In genomic region chr1:224432141-224432540, GRCh38 we compare ENCODE assay signal across 8 cellular contexts. TPM values are rescaled to one million over a fixed set of nuclear protein-coding genes. Genes with fewer than 3 reads are reported as not detected.
A peak's percentile ranks its signal among the peaks of the same experiment; 100 is the strongest.
DNase-seq lines count a peak whose midpoint lies in the region; ATAC-seq lines count a peak whose summit lies in the region.

No MANE protein-coding gene starts in this region.

- H3K36me3 Mint-ChIP-seq in naive thymus-derived CD4-positive, alpha-beta T cell = peaks cover 0 to 24% (median 3%) of the 10 kb centered on the region in 5 donors

- H3K4me1 Mint-ChIP-seq in naive thymus-derived CD4-positive, alpha-beta T cell = peaks cover 45 to 80% (median 61%) of the 10 kb centered on the region in 7 donors

- H4K20me1 ChIP-seq in BLaER1 treated with 17β-estradiol and CSF1 and Interleukin-3, amounts not matched to agents 10 nM and 100 nM = peaks cover 13 to 65% (median 55%) of the 10 kb centered on the region in 11 experiments

- peak; percentile 51 for DNase-seq in LHCN-M2 (ENCODE audit: low read depth)
- DNase-seq in naive thymus-derived CD4-positive, alpha-beta T cell = no peak
- no peak for DNase-seq in H4 (ENCODE audit: low spot score)
- no peak for DNase-seq in NCI-H345 treated with DMSO at 0.1 percent for 48 hours (lab: John Stamatoyannopoulos, UW; ENCODE audit: unreplicated experiment)
- no peak for DNase-seq in NCI-H226
- no peak for DNase-seq in HUDEP-2 (lab: John Stamatoyannopoulos, UW; ENCODE audit: unreplicated experiment in 76 of 76)

- CTCF ChIA-PET in naive thymus-derived CD4-positive, alpha-beta T cell (lab: Charles Lee) = interaction anchor here (0.7 to 1.6 kb wide), 4 partner anchors 8 to 74 kb away, joined by 3 to 6 read pairs (median 3); no protein-coding TSS in a partner anchor

- intact Hi-C loops in naive thymus-derived CD4-positive, alpha-beta T cell (cut with micrococcal nuclease) = loop anchor here (1.0 to 10.0 kb wide), 8 partner anchors 9 to 1777 kb away; partner anchors contain the start of genes TP53BP2 (in 2 of the 2), LBR (in 1 of the 2) and PYCR2 (in 1 of the 2)

- no peaks in the 10 kb centered on the region for H3K9me3 ChIP-seq in BLaER1 treated with 17β-estradiol and CSF1 and Interleukin-3, amounts not matched to agents 10 nM and 100 nM (replicated peaks in 1 of 11)
- no peaks in the 10 kb centered on the region for H3K9me3 ChIP-seq in naive thymus-derived CD4-positive, alpha-beta T cell (ENCODE audit: control insufficient read depth in 2 of 3, low read length in 3 of 3)

- peak overlapping the region; percentile 81 to 97 (median 90) for H3K27ac Mint-ChIP-seq in naive thymus-derived CD4-positive, alpha-beta T cell

- H3K27me3 Mint-ChIP-seq in naive thymus-derived CD4-positive, alpha-beta T cell = no peaks in the 10 kb centered on the region

- POLR2A ChIA-PET in naive thymus-derived CD4-positive, alpha-beta T cell (lab: Charles Lee) = interaction anchor here (0.9 to 5.3 kb wide), 11 partner anchors 10 to 316 kb away, joined by 3 to 24 read pairs (median 6); partner anchors contain the start of genes CNIH4 and DEGS1

- peak overlapping the region; percentile 73 to 89 (median 84) for H3K4me3 ChIP-seq in BLaER1 treated with 17β-estradiol and CSF1 and Interleukin-3, amounts not matched to agents 10 nM and 100 nM
- peak overlapping the region; percentile 65 for H3K4me3 ChIP-seq in naive thymus-derived CD4-positive, alpha-beta T cell (ENCODE audit: low read length)

- peak overlapping the region; percentile 82 to 91 (median 88); a peak in 17 of 22 replicates for H3K27ac ChIP-seq in BLaER1 treated with 17β-estradiol and CSF1 and Interleukin-3, amounts not matched to agents 10 nM and 100 nM
- H3K27ac ChIP-seq in cingulate gyrus (ENCODE audit: low read depth, low read length) = peak overlapping the region; percentile 61
- peak overlapping the region; percentile 90 for H3K27ac ChIP-seq in naive thymus-derived CD4-positive, alpha-beta T cell (ENCODE audit: low read depth, low read length)

- no peaks in the 10 kb centered on the region for H3K27me3 ChIP-seq in BLaER1 treated with 17β-estradiol and CSF1 and Interleukin-3, amounts not matched to agents 10 nM and 100 nM
- H3K27me3 ChIP-seq in naive thymus-derived CD4-positive, alpha-beta T cell (ENCODE audit: control insufficient read depth in 2 of 2, insufficient read depth in 2 of 2, low read length in 2 of 2) = no peaks in the 10 kb centered on the region

- peak overlapping the region; percentile 80 to 98 (median 90) for H3K4me2 ChIP-seq in BLaER1 treated with 17β-estradiol and CSF1 and Interleukin-3, amounts not matched to agents 10 nM and 100 nM

- peaks cover 27 to 36% (median 31%) of the 10 kb centered on the region in 11 experiments for H3K36me3 ChIP-seq in BLaER1 treated with 17β-estradiol and CSF1 and Interleukin-3, amounts not matched to agents 10 nM and 100 nM
- H3K36me3 ChIP-seq in naive thymus-derived CD4-positive, alpha-beta T cell (ENCODE audit: control insufficient read depth in 2 of 3, insufficient read depth in 3 of 3, low read length in 3 of 3) = peaks cover 0 to 22% (median 0%) of the 10 kb centered on the region in 3 experiments

- H3K9ac ChIP-seq in BLaER1 treated with 17β-estradiol and CSF1 and Interleukin-3, amounts not matched to agents 10 nM and 100 nM = peak overlapping the region; percentile 86 to 96 (median 93)

- H3K4me1 ChIP-seq in BLaER1 treated with 17β-estradiol and CSF1 and Interleukin-3, amounts not matched to agents 10 nM and 100 nM = peaks cover 37 to 64% (median 53%) of the 10 kb centered on the region in 10 experiments
- peaks cover 30 to 31% of the 10 kb centered on the region in 2 donors for H3K4me1 ChIP-seq in naive thymus-derived CD4-positive, alpha-beta T cell (ENCODE audit: control insufficient read depth in 2 of 2, insufficient read depth in 2 of 2, low read length in 2 of 2)

- peaks cover 0 to 3% (median 0%) of the 10 kb centered on the region in 11 donors for H3K9me3 Mint-ChIP-seq in naive thymus-derived CD4-positive, alpha-beta T cell

- peak overlapping the region; percentile 84 to 97 (median 91) for H3K4me3 Mint-ChIP-seq in naive thymus-derived CD4-positive, alpha-beta T cell

- no peak for ATAC-seq in naive thymus-derived CD4-positive, alpha-beta T cell

RNA-seq across cellular contexts. Expression of gene WDR26, which starts 2.5 kb away (rescaled TPM):
- 29.2 and 34.6 TPM in 2 replicates for total RNA-seq in LHCN-M2 (2014; rRNA removed)
- 33.0 TPM for polyA plus RNA-seq in LHCN-M2 (2012)
- 100 to 1,000 TPM in 3 of 5 experiments, 10 to 100 TPM in 2; 80.5 to 164 (median 104) TPM for total RNA-seq in naive thymus-derived CD4-positive, alpha-beta T cell
- 1 to 10 TPM; 1.7 to 3.1 TPM for polyA plus RNA-seq in naive thymus-derived CD4-positive, alpha-beta T cell
- 15.9 and 18.4 TPM in 2 replicates for total RNA-seq in H4 (2014; rRNA removed; shearing (Covaris generic))
